8 cellular contexts compared by ENCODE assay signal in the genomic region with DNA sequence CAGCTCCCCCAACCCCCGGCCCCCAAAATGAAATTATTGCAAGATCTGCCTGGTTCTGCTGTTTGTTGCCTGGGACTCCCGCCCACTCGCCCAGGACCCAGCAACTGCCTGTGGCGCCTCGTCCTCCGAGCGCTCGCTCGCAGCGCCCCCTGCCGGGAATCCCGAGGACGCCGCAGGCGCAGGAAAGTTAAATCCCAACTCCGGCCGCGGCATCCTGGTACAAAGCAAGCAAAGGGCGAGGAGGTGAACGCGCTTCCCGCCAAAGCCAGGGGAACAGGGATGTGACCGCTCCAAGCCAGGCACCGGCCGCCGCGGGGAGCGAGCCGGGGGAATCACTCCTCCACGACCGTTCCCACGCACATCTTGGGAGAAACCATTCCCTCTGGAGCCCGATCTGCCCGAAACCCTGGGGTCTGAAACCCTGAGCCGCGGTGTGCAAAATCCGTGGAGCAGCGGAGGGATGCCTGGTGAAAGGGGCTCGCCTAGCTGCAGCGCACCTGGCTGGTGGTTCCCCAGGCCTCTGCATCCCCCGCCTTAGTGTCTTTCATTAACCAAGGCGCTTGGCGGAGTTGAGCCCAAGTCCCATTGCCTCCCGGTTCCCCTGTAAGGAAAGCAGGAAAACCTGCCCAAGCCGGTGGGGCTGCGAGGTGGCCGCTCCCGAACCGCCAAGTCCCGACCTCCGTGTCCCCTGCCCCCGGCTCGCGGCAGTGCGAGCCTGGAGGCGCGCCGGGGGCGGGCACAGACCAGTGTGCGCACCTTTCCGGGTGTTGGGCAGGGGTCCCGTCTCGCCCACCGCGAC. TPM values are rescaled to one million over a fixed set of nuclear protein-coding genes. Genes with fewer than 3 reads are reported as not detected.
DNase-seq lines count a peak whose midpoint lies in the region; ATAC-seq and TF ChIP-seq lines count a peak whose summit lies in the region.

No MANE protein-coding gene starts in this region.

- H3K4me2 ChIP-seq in OCI-LY7 (ENCODE audit: low read length): no peak overlapping the region

- intact Hi-C loops in OCI-LY7 (cut with micrococcal nuclease; ENCODE audit: unreplicated experiment): no loop called here

- no peaks in the 10 kb centered on the region for H3K4me1 ChIP-seq in OCI-LY7 (ENCODE audit: insufficient read depth, low read length, poor library complexity, severe bottlenecking)

- CTCF ChIA-PET in T-cell (lab: Charles Lee): interaction anchor here in 1 of 2 donors (0.6 kb wide), 1 partner anchor 10 kb away, joined by 4 read pairs; no protein-coding TSS in a partner anchor
- CTCF ChIA-PET in OCI-LY7 (lab: Charles Lee; ENCODE audit: unreplicated experiment): no interaction called here

- H3K4me3 Mint-ChIP-seq in T-cell: peak overlapping the region; percentile 58 to 64 (median 60)

- POLR2A ChIA-PET in T-cell (lab: Charles Lee): interaction anchor here (0.5 to 0.8 kb wide), 2 partner anchors 184 to 1373 kb away, joined by 3 to 7 read pairs; no protein-coding TSS in a partner anchor
- POLR2A ChIA-PET in OCI-LY7 (lab: Charles Lee): no interaction called here

- peaks cover 0 to 9% (median 8%) of the 10 kb centered on the region in 3 donors for H3K4me1 Mint-ChIP-seq in T-cell

- H4K20me1 ChIP-seq in OCI-LY7 (ENCODE audit: insufficient read depth, low read length): no peaks in the 10 kb centered on the region

- H3K9me3 Mint-ChIP-seq in T-cell: no peaks in the 10 kb centered on the region

- ATAC-seq in GM19395 (IDR thresholded peaks at IDR 0.05; ENCODE audit: unreplicated experiment) (peak; percentile 81), T-cell (replicated peaks in 1 of 4) (peak; percentile 31 to 43 (median 38))

- no peaks in the 10 kb centered on the region for H3K79me2 ChIP-seq in OCI-LY7 (ENCODE audit: insufficient read depth, low read depth, low read length)

- H3K27me3 Mint-ChIP-seq in T-cell: peaks cover 26 to 27% of the 10 kb centered on the region in 2 donors

- H3K9me3 ChIP-seq in OCI-LY7 (ENCODE audit: low read length): no peaks in the 10 kb centered on the region

- no TSS peak for BruUV-seq in OCI-LY7 (replicated peaks; lab: Mats Ljungman, UMichigan)

- H3K27ac Mint-ChIP-seq in T-cell: peak overlapping the region in 1 of 2 donors; percentile 9

- H3K4me3 ChIP-seq in OCI-LY7 (ENCODE audit: low read depth, low read length, poor library complexity, severe bottlenecking): no peak overlapping the region

- peak; percentile 2 for DNase-seq in COR-L47 (lab: John Stamatoyannopoulos, UW)
- DNase-seq in HT1080 (ENCODE audit: low read depth): peak; percentile 89
- peak in 7 of 34 experiments; percentile 9 to 22 (median 16) for DNase-seq in T-cell
- DNase-seq in kidney tubule cell (ENCODE audit: low spot score): peak; percentile 89
- peak; percentile 68 for DNase-seq in stimulated activated CD4-positive, alpha-beta T cell treated with anti-CD3 and anti-CD28 coated beads, Interleukin-15, amount 100 ng/mL, for 24 hours
- DNase-seq in OCI-LY7 (ENCODE audit: low spot score): no peak

- no peak overlapping the region for H2AFZ ChIP-seq in OCI-LY7 (ENCODE audit: low read length)

- peak overlapping the region; percentile 23 for H3K27ac ChIP-seq in cingulate gyrus (ENCODE audit: low read depth, low read length)
- no peak overlapping the region for H3K27ac ChIP-seq in OCI-LY7 (ENCODE audit: low read depth, low read length, poor library complexity, severe bottlenecking)

- H3K36me3 ChIP-seq in OCI-LY7 (ENCODE audit: insufficient read depth, low read length): no peaks in the 10 kb centered on the region

- H3K36me3 Mint-ChIP-seq in T-cell: no peaks in the 10 kb centered on the region

- H3K9me2 ChIP-seq in OCI-LY7 (ENCODE audit: insufficient read depth, low read length): no peaks in the 10 kb centered on the region

- no peak for TF ChIP-seq CTCF in OCI-LY7 (conservative IDR thresholded peaks at IDR 0.05; ENCODE audit: low read length)

RNA-seq across cellular contexts. Expression of gene SEMA5A, which starts 1.2 kb away (rescaled TPM):
- 1.8 and 2.7 TPM in 2 replicates for total RNA-seq in HT1080 (2014; rRNA removed; shearing (Covaris generic))
- 2.9 and 5.3 TPM in 2 replicates for polyA plus RNA-seq in HT1080 (2015; cell fraction: cytosol; rRNA removed)
- polyA plus RNA-seq in HT1080 (2015; cell fraction: nucleus; rRNA removed): 4.6 and 5.8 TPM in 2 replicates
- total RNA-seq in T-cell: 1 to 10 TPM in 4 of 5 donors, under 1 TPM in 1; 0.60 to 5.1 (median 1.5) TPM
- total RNA-seq in OCI-LY7 (2014; rRNA removed; shearing (Covaris generic)): not detected in 2 replicates
- total RNA-seq in OCI-LY7 (2022): not detected in 2 replicates
